9 cellular contexts compared by ENCODE assay signal in genomic region chr10:101397140-101397539, GRCh38. TPM values are rescaled to one million over a fixed set of nuclear protein-coding genes. Genes with fewer than 3 reads are reported as not detected.
DNase-seq lines count a peak whose midpoint lies in the region; ATAC-seq, FAIRE-seq and TF ChIP-seq lines count a peak whose summit lies in the region.
"Had no signal": no experiment of that assay in that cellular context is flagged by ENCODE, and none has a peak within 500 bp of the region (broad histone marks: within the 10 kb centered on the region; RNA-seq: fewer than 3 reads in every experiment).

No MANE protein-coding gene starts in this region.

- ATAC-seq in HG03378 (IDR thresholded peaks at IDR 0.05; ENCODE audit: unreplicated experiment) (no peak), esophagus mucosa (no peak)

- no peaks in the 10 kb centered on the region for H3K36me3 Mint-ChIP-seq in activated CD4-positive, alpha-beta T cell treated with anti-CD3 and anti-CD28 coated beads, Interleukin-2, amount 10 ng/mL, durations not matched to agents 24 days and 14 days (ENCODE audit: low read depth)

- H3K4me3 Mint-ChIP-seq in activated CD4-positive, alpha-beta T cell treated with anti-CD3 and anti-CD28 coated beads, Interleukin-2, amount 10 ng/mL, durations not matched to agents 24 days and 14 days: no peak overlapping the region
- H3K4me3 Mint-ChIP-seq: stimulated activated naive B cell treated with anti-CD40 and anti-IgM and Interleukin-4, amounts not matched to agents 10 μg/mL and 1 μg/mL and 100 μg/mL, for 72 hours had no signal

- no peaks in the 10 kb centered on the region for H3K9me3 ChIP-seq in hepatocyte (ENCODE audit: low read depth)

- no peak overlapping the region for H2AFZ ChIP-seq in hepatocyte

- intact Hi-C loops in activated CD4-positive, alpha-beta T cell treated with anti-CD3 and anti-CD28 coated beads, Interleukin-2, amount 10 ng/mL, durations not matched to agents 24 days and 14 days (cut with micrococcal nuclease): no loop called here

- peaks cover 4% of the 10 kb centered on the region for H4K20me1 ChIP-seq in hepatocyte (ENCODE audit: insufficient read depth, poor library complexity, severe bottlenecking)

- FAIRE-seq in GM12892 (lab: Jason Lieb, UNC): peak; percentile 50

- H3K9me3 Mint-ChIP-seq in activated CD4-positive, alpha-beta T cell treated with anti-CD3 and anti-CD28 coated beads, Interleukin-2, amount 10 ng/mL, durations not matched to agents 24 days and 14 days: no peaks in the 10 kb centered on the region
- H3K9me3 Mint-ChIP-seq: stimulated activated naive B cell treated with anti-CD40 and anti-IgM and Interleukin-4, amounts not matched to agents 10 μg/mL and 1 μg/mL and 100 μg/mL, for 72 hours had no signal

- TF ChIP-seq CTCF in hepatocyte (IDR thresholded peaks at IDR 0.05; ENCODE audit: poor library complexity): no peak

- H3K27ac ChIP-seq in hepatocyte: no peak overlapping the region

- DNase-seq in CD1c-positive myeloid dendritic cell (ENCODE audit: extremely low spot score): peak; percentile 33
- DNase-seq in GM12892 (ENCODE audit: insufficient read length): no peak
- peak; percentile 80 for DNase-seq in activated CD4-positive, alpha-beta T cell treated with anti-CD3 and anti-CD28 coated beads, Interleukin-2, amount 10 ng/mL, durations not matched to agents 24 days and 14 days
- peak; percentile 47 for DNase-seq in hepatocyte (ENCODE audit: low spot score)
- DNase-seq in T1000 (lab: John Stamatoyannopoulos, UW): no peak
- no peak for DNase-seq in epidermal melanocyte (ENCODE audit: insufficient read length, low spot score)
- DNase-seq: stimulated activated naive B cell treated with anti-CD40 and anti-IgM and Interleukin-4, amounts not matched to agents 10 μg/mL and 1 μg/mL and 100 μg/mL, for 72 hours had no signal

- no peaks in the 10 kb centered on the region for H3K36me3 ChIP-seq in hepatocyte (replicated peaks; ENCODE audit: insufficient read depth, low read depth)

- H3K27me3 ChIP-seq in hepatocyte: no peaks in the 10 kb centered on the region

- no peaks in the 10 kb centered on the region for H3K4me1 ChIP-seq in hepatocyte (ENCODE audit: insufficient read depth)

- no peaks in the 10 kb centered on the region for H3K27me3 Mint-ChIP-seq in activated CD4-positive, alpha-beta T cell treated with anti-CD3 and anti-CD28 coated beads, Interleukin-2, amount 10 ng/mL, durations not matched to agents 24 days and 14 days
- H3K27me3 Mint-ChIP-seq: stimulated activated naive B cell treated with anti-CD40 and anti-IgM and Interleukin-4, amounts not matched to agents 10 μg/mL and 1 μg/mL and 100 μg/mL, for 72 hours had no signal

- peaks cover 33% of the 10 kb centered on the region for H3K79me2 ChIP-seq in hepatocyte

- no peaks in the 10 kb centered on the region for H3K9me2 ChIP-seq in hepatocyte (replicated peaks; ENCODE audit: insufficient read depth)

- no peak overlapping the region for H3K27ac Mint-ChIP-seq in activated CD4-positive, alpha-beta T cell treated with anti-CD3 and anti-CD28 coated beads, Interleukin-2, amount 10 ng/mL, durations not matched to agents 24 days and 14 days
- H3K27ac Mint-ChIP-seq: stimulated activated naive B cell treated with anti-CD40 and anti-IgM and Interleukin-4, amounts not matched to agents 10 μg/mL and 1 μg/mL and 100 μg/mL, for 72 hours had no signal

- no peak for TF ChIP-seq POLR2A in GM12892 (IDR thresholded peaks at IDR 0.05; ENCODE audit: low read depth, low read length)

- H3K4me3 ChIP-seq in hepatocyte: no peak overlapping the region

- H3K4me2 ChIP-seq in hepatocyte: no peak overlapping the region

- peaks cover 5% of the 10 kb centered on the region for H3K4me1 Mint-ChIP-seq in activated CD4-positive, alpha-beta T cell treated with anti-CD3 and anti-CD28 coated beads, Interleukin-2, amount 10 ng/mL, durations not matched to agents 24 days and 14 days

RNA-seq across cellular contexts. Expression of gene BTRC, which starts 43.2 kb away (rescaled TPM):
- 6.6 TPM for polyA plus RNA-seq in GM12892 (2012; ENCODE audit: missing spikeins)
- total RNA-seq in activated CD4-positive, alpha-beta T cell treated with anti-CD3 and anti-CD28 coated beads, Interleukin-2, amount 10 ng/mL, durations not matched to agents 24 days and 14 days: 16.2 and 19.0 TPM in 2 replicates
- 24.3 and 25.9 TPM in 2 replicates for total RNA-seq in hepatocyte
- polyA plus RNA-seq in hepatocyte: 14.5 and 15.9 TPM in 2 replicates
- 19.0 TPM for total RNA-seq in esophagus mucosa

Comparison
In these comparisons a context has a peak if more than half of its experiments do, and no peak if none do; other contexts are left out.
1. DNase-seq: peak in CD1c-positive myeloid dendritic cell (single experiment), activated CD4-positive, alpha-beta T cell treated with anti-CD3 and anti-CD28 coated beads, Interleukin-2, amount 10 ng/mL, durations not matched to agents 24 days and 14 days (single experiment) and hepatocyte (single experiment); none in GM12892 (single experiment), T1000 (single experiment) and epidermal melanocyte (single experiment).